In the genomic region with DNA sequence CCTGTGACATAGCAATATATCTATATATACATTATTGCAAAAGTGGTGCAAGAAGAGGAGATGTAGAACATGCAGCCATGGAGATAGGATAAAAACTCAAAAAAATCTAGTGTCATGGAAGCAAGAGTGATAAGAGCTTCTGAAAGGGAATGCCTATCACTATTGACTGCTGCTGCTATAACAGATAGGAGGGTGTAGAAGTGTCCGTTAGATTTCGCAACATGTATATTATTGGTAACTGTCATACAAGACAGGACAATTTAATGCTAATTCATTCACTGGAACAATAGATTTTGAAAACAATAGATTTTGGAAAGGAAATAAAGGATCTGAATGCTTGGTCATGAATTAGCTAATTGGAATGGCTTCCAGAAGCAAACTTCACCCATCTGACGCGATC, we compare ENCODE assay signal across 31 cellular contexts.
"Had no signal": no experiment of that assay in that cellular context is flagged by ENCODE, and none has a peak within 500 bp of the region (broad histone marks: within the 10 kb centered on the region; RNA-seq: fewer than 3 reads in every experiment).

No MANE protein-coding gene starts in this region.

- FAIRE-seq: frontal cortex had no signal

- H3K27me3 ChIP-seq: ascending aorta, breast epithelium, cardiac muscle cell, colonic mucosa, dorsolateral prefrontal cortex had no signal

- DNase-seq: activated CD4-positive, alpha-beta memory T cell treated with anti-CD3 and anti-CD28 coated beads, Interleukin-2, amount 10 ng/mL, durations not matched to agents 7 days and 5 days; activated CD4-positive, alpha-beta T cell treated with anti-CD3 and anti-CD28 coated beads for 1 hour; activated CD4-positive, alpha-beta T cell treated with anti-CD3 and anti-CD28 coated beads for 4 hours; activated CD4-positive, alpha-beta T cell treated with anti-CD3 and anti-CD28 coated beads, Interleukin-2, amount 10 ng/mL, durations not matched to agents 7 days and 5 days; activated CD4-positive, alpha-beta T cell treated with anti-CD3 and anti-CD28 coated beads, Interleukin-2, amount 50 U/mL, for 4 hours; activated CD8-positive, alpha-beta memory T cell treated with anti-CD3 and anti-CD28 coated beads, Interleukin-2, amount 50 U/mL, for 48 hours; activated gamma-delta T cell; activated naive CD4-positive, alpha-beta T cell; activated naive CD4-positive, alpha-beta T cell treated with anti-CD3 and anti-CD28 coated beads, Interleukin-2, amount 10 ng/mL, durations not matched to agents 7 days and 5 days; activated naive CD8-positive, alpha-beta T cell treated with anti-CD3 and anti-CD28 coated beads, Interleukin-2, amount 10 ng/mL, durations not matched to agents 7 days and 5 days; activated T-cell treated with anti-CD3 and anti-CD28 coated beads for 4 hours; activated T-cell treated with anti-CD3 and anti-CD28 coated beads, Interleukin-2, amount 50 U/mL, for 24 hours; activated T-cell treated with anti-CD3 and anti-CD28 coated beads, Interleukin-2, amount 50 U/mL, for 72 hours; central memory CD4-positive, alpha-beta T cell; cerebellar nuclear complex; colonic mucosa; dorsolateral prefrontal cortex; effector memory CD4-positive, alpha-beta T cell; endodermal cell; foreskin fibroblast; head of caudate nucleus; hippocampal formation; T1000 had no signal

- H3K9me3 ChIP-seq: ascending aorta, breast epithelium, colonic mucosa had no signal

- H3K4me1 ChIP-seq: breast epithelium, colonic mucosa had no signal

- ATAC-seq: activated naive CD4-positive, alpha-beta T cell treated with anti-CD3 and anti-CD28 coated beads, Interleukin-2, amount 50 U/mL, for 72 hours; activated T-cell treated with anti-CD3 and anti-CD28 coated beads, Interleukin-2, amount 50 U/mL, for 72 hours; esophagus mucosa; WTC11 had no signal

- H3K4me3 ChIP-seq: ascending aorta, breast epithelium, cardiac muscle cell, colonic mucosa, dorsolateral prefrontal cortex had no signal

- H3K36me3 ChIP-seq: ascending aorta, breast epithelium, cardiac muscle cell, colonic mucosa had no signal

- H3K27ac ChIP-seq: ascending aorta, breast epithelium, cardiac muscle cell, colonic mucosa, dorsolateral prefrontal cortex, VCaP had no signal
